In the genomic region with DNA sequence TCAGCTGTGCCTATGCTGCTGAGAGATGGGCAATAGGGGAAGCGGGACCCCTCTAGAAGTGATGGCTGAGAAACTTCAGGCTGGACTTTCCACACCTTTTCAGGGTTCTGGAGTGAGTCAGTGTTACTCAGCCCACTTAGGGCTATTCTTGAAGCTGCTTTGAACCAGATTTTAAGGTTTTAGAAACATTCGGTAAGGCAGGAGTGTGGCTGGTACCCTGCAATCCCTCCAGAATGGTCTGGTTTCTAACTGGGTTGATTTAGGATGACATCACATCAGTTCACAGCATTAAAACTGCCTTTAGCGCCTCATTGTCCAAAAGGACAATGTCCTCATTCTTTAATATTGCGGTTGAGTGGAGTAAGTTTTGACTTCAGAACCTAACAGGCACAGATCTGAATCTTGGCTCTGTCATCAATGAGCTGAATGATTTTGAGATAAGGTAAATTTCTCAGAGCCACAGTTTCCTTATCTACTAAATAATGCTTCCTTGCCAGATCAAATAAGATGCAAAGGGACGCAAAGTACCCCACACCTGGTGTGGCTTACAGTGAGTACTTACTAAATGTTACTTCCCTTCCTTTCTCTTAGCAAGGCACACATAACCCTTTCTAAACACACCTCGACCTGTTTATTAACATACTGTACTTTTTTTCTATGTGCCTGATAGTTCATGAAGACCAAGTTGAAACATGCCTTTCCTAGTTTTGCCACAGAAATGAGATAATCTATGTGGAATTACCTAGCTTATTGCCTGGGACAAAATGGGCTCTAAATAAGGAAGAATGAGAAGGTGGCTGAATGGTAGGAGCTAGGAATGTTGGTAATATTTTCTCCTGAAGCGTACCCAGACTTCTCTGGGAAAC, we compare ENCODE assay signal across 20 cellular contexts.
A peak's percentile ranks its signal among the peaks of the same experiment; 100 is the strongest.
DNase-seq lines count a peak whose midpoint lies in the region; ATAC-seq, FAIRE-seq and TF ChIP-seq lines count a peak whose summit lies in the region.
"Had no signal": no experiment of that assay in that cellular context is flagged by ENCODE, and none has a peak within 500 bp of the region (broad histone marks: within the 10 kb centered on the region; RNA-seq: fewer than 3 reads in every experiment).

No MANE protein-coding gene starts in this region.

- CTCF ChIA-PET in A673 (lab: Charles Lee): no interaction called here

- peak overlapping the region in 3 of 4 donors; percentile 35 to 62 (median 45) for H3K27ac ChIP-seq in pancreas
- peak overlapping the region; percentile 60 to 63 for H3K27ac ChIP-seq in aorta (ENCODE audit: low read depth in 1 of 2, low read length in 2 of 2)
- H3K27ac ChIP-seq in A673 (ENCODE audit: low read depth, low read length, poor library complexity, severe bottlenecking): no peak overlapping the region
- H3K27ac ChIP-seq: lower lobe of right lung, right lobe of liver, thyroid gland had no signal

- DNase-seq in RPMI7951 (ENCODE audit: low read depth) (peak; percentile 35), bronchial epithelial cell (ENCODE audit: low read depth) (peak; percentile 90), pancreas (no peak), aorta (no peak), A673 (ENCODE audit: low spot score) (no peak), NCI-H82 (lab: John Stamatoyannopoulos, UW) (no peak)
- DNase-seq: activated T-cell treated with anti-CD3 and anti-CD28 coated beads, Interleukin-2, amount 50 U/mL, for 72 hours; CD4-positive, alpha-beta memory T cell; dermis blood vessel endothelial cell; lower lobe of right lung; NCI-H1417 treated with DMSO at 0.1 percent for 48 hours; NCI-H510A; NK-92 treated with Interleukin-12 subunit alpha and Interleukin-12 subunit beta, amount 100 ng/mL, for 24 hours; occipital lobe; right lobe of liver; thyroid gland had no signal

- H3K4me1 ChIP-seq in pancreas: peaks cover 18 to 41% (median 33%) of the 10 kb centered on the region in 3 donors
- peaks cover 13 to 16% of the 10 kb centered on the region in 2 donors for H3K4me1 ChIP-seq in aorta (ENCODE audit: control insufficient read depth in 1 of 2, insufficient read depth in 2 of 2, low read length in 2 of 2)
- H3K4me1 ChIP-seq in A673 (ENCODE audit: insufficient read depth, low read length, poor library complexity, severe bottlenecking): no peaks in the 10 kb centered on the region
- H3K4me1 ChIP-seq: HAP-1, right lobe of liver had no signal

- no peak for FAIRE-seq in bronchial epithelial cell (lab: Jason Lieb, UNC)
- FAIRE-seq in pancreas (lab: Jason Lieb, UNC): no peak
- FAIRE-seq: GM12878 had no signal

- POLR2A ChIA-PET in A673 (lab: Charles Lee; ENCODE audit: low non-redundant PET): no interaction called here

- ATAC-seq in pancreas (peak in 3 of 4 donors; percentile 4 to 27 (median 4)), aorta (ENCODE audit: low FRiP score) (no peak), HG02571 (IDR thresholded peaks at IDR 0.05; ENCODE audit: unreplicated experiment) (no peak)
- ATAC-seq: activated CD4-positive, CD25-positive, alpha-beta regulatory T cell treated with anti-CD3 and anti-CD28 coated beads, Interleukin-2, amount 50 U/mL, for 24 hours; activated T-cell treated with anti-CD3 and anti-CD28 coated beads, Interleukin-2, amount 50 U/mL, for 72 hours; GM12878; lower lobe of right lung; right lobe of liver had no signal

- no peak for TF ChIP-seq CTCF in bronchial epithelial cell (IDR thresholded peaks at IDR 0.05; ENCODE audit: insufficient read depth, low read length, severe bottlenecking)
- TF ChIP-seq CTCF in pancreas (IDR thresholded peaks at IDR 0.05): no peak
- no peak for TF ChIP-seq CTCF in A673 (conservative IDR thresholded peaks at IDR 0.05; ENCODE audit: low read depth, low read length)

- H3K36me3 ChIP-seq in bronchial epithelial cell (ENCODE audit: control insufficient read depth, insufficient read depth, low read length) (no peaks in the 10 kb centered on the region), pancreas (no peaks in the 10 kb centered on the region), aorta (ENCODE audit: control insufficient read depth in 1 of 2, insufficient read depth in 2 of 2, low read length in 1 of 2) (no peaks in the 10 kb centered on the region), A673 (ENCODE audit: insufficient read depth, low read length, poor library complexity, severe bottlenecking) (no peaks in the 10 kb centered on the region)
- H3K36me3 ChIP-seq: HAP-1, lower lobe of right lung, right lobe of liver, thyroid gland had no signal

- H3K9me3 ChIP-seq in pancreas (no peaks in the 10 kb centered on the region), aorta (ENCODE audit: control insufficient read depth, low read length) (no peaks in the 10 kb centered on the region), A673 (ENCODE audit: low read depth, low read length, poor library complexity, severe bottlenecking) (no peaks in the 10 kb centered on the region)
- H3K9me3 ChIP-seq: HAP-1, lower lobe of right lung, right lobe of liver, thyroid gland had no signal

- no peaks in the 10 kb centered on the region for H3K27me3 ChIP-seq in bronchial epithelial cell (ENCODE audit: control insufficient read depth, insufficient read depth, low read length)
- H3K27me3 ChIP-seq in pancreas: no peaks in the 10 kb centered on the region
- H3K27me3 ChIP-seq in aorta (ENCODE audit: control insufficient read depth in 1 of 2, insufficient read depth in 2 of 2, low read length in 1 of 2): no peaks in the 10 kb centered on the region
- no peaks in the 10 kb centered on the region for H3K27me3 ChIP-seq in A673 (replicated peaks; ENCODE audit: insufficient read depth, low read depth, low read length, poor library complexity)
- H3K27me3 ChIP-seq: right lobe of liver, thyroid gland had no signal

- BruUV-seq in A673 (replicated peaks; lab: Mats Ljungman, UMichigan): no TSS peak

- H3K4me3 ChIP-seq in bronchial epithelial cell (ENCODE audit: low read depth, low read length) (no peak overlapping the region), pancreas (no peak overlapping the region), aorta (ENCODE audit: low read length in 2 of 2) (no peak overlapping the region), A673 (ENCODE audit: low read depth, low read length, poor library complexity, severe bottlenecking) (no peak overlapping the region)
- H3K4me3 ChIP-seq: GM12878, HAP-1, lower lobe of right lung, right lobe of liver, thyroid gland had no signal

- intact Hi-C loops in pancreas (cut with DNase I): no loop called here
- intact Hi-C loops in aorta (cut with DNase I): loop anchor here in 1 of 2 donors (5.0 kb wide), 1 partner anchor 51 kb away; no protein-coding TSS in a partner anchor
- intact Hi-C loops in A673 (cut with micrococcal nuclease; ENCODE audit: unreplicated experiment): no loop called here

- 48 to 50% methylated on average over 7 of the region's 7 CpGs for WGBS in pancreas, 2 donors
- WGBS in aorta, 2 donors: 21 to 25% methylated on average over 7 of the region's 7 CpGs

Comparison
In these comparisons a context has a peak if more than half of its experiments do, and no peak if none do; other contexts are left out.
1. DNase-seq: peak in RPMI7951 (single experiment) and bronchial epithelial cell (single experiment); none in pancreas (0 of 6), aorta (0 of 2), A673 (single experiment) and NCI-H82 (single experiment).
2. ATAC-seq: peak in pancreas (3 of 4); none in aorta (single experiment) and HG02571 (single experiment).